Comparison of ENCODE assay signal across 12 cellular contexts in the genomic region with DNA sequence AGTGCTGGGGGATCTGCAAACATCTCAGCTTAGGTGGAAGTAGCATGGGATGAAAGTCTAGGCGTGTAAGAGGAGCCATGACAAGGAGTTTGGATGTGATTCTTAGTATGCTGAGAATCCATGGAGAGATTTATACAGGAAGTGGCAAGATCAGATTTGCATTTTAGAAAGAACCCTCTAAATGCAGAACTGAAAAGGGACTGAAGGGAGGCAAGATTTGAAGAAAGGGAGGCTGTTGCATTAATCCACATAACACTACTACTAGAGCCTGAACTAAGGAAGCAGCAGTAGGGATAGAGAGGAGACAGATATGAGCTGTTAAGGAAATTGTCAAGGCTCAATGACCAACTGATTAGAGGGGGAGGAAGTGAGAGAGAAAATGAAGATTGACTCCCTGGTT. TPM values are rescaled to one million over a fixed set of nuclear protein-coding genes. Genes with fewer than 3 reads are reported as not detected.
DNase-seq lines count a peak whose midpoint lies in the region; ATAC-seq lines count a peak whose summit lies in the region.
"Had no signal": no experiment of that assay in that cellular context is flagged by ENCODE, and none has a peak within 500 bp of the region (broad histone marks: within the 10 kb centered on the region; RNA-seq: fewer than 3 reads in every experiment).

No MANE protein-coding gene starts in this region.

- no peaks in the 10 kb centered on the region for H3K9me3 Mint-ChIP-seq in activated CD4-positive, alpha-beta T cell treated with anti-CD3 and anti-CD28 coated beads, Interleukin-2, amount 10 ng/mL, durations not matched to agents 24 days and 14 days
- H3K9me3 Mint-ChIP-seq in naive B cell, result no peaks in the 10 kb centered on the region

- no peak overlapping the region for H3K4me3 Mint-ChIP-seq in activated CD4-positive, alpha-beta T cell treated with anti-CD3 and anti-CD28 coated beads, Interleukin-2, amount 10 ng/mL, durations not matched to agents 24 days and 14 days
- peak overlapping the region in 7 of 8 donors; percentile 66 to 85 (median 75) for H3K4me3 Mint-ChIP-seq in naive B cell

- ATAC-seq in GM21528 (IDR thresholded peaks at IDR 0.05; ENCODE audit: low FRiP score, unreplicated experiment) (peak; percentile 69), HG03558 (IDR thresholded peaks at IDR 0.05; ENCODE audit: extremely low read depth, unreplicated experiment) (peak; percentile 66), naive B cell (ENCODE audit: low read depth in 2 of 2) (peak; percentile 80 to 88)
- ATAC-seq: K562 had no signal

- peaks cover 41% of the 10 kb centered on the region for H3K4me1 Mint-ChIP-seq in activated CD4-positive, alpha-beta T cell treated with anti-CD3 and anti-CD28 coated beads, Interleukin-2, amount 10 ng/mL, durations not matched to agents 24 days and 14 days
- peaks cover 0 to 11% (median 10%) of the 10 kb centered on the region in 3 donors for H3K4me1 Mint-ChIP-seq in naive B cell

- H3K27ac Mint-ChIP-seq in activated CD4-positive, alpha-beta T cell treated with anti-CD3 and anti-CD28 coated beads, Interleukin-2, amount 10 ng/mL, durations not matched to agents 24 days and 14 days, result peak overlapping the region; percentile 51
- peak overlapping the region in 5 of 6 donors; percentile 49 to 91 (median 79) for H3K27ac Mint-ChIP-seq in naive B cell

- H3K36me3 Mint-ChIP-seq in activated CD4-positive, alpha-beta T cell treated with anti-CD3 and anti-CD28 coated beads, Interleukin-2, amount 10 ng/mL, durations not matched to agents 24 days and 14 days (ENCODE audit: low read depth), result peaks cover 56% of the 10 kb centered on the region
- H3K36me3 Mint-ChIP-seq in naive B cell, result peaks cover 19 to 28% of the 10 kb centered on the region in 2 donors

- intact Hi-C loops in activated CD4-positive, alpha-beta T cell treated with anti-CD3 and anti-CD28 coated beads, Interleukin-2, amount 10 ng/mL, durations not matched to agents 24 days and 14 days (cut with micrococcal nuclease), result no loop called here

- no peaks in the 10 kb centered on the region for H3K27me3 Mint-ChIP-seq in activated CD4-positive, alpha-beta T cell treated with anti-CD3 and anti-CD28 coated beads, Interleukin-2, amount 10 ng/mL, durations not matched to agents 24 days and 14 days
- no peaks in the 10 kb centered on the region for H3K27me3 Mint-ChIP-seq in naive B cell

- DNase-seq in activated CD4-positive, alpha-beta T cell treated with anti-CD3 and anti-CD28 coated beads, Interleukin-2, amount 10 ng/mL, durations not matched to agents 24 days and 14 days, result no peak
- DNase-seq in activated CD4-positive, alpha-beta T cell treated with anti-CD3 and anti-CD28 coated beads for 1 hour, result no peak
- DNase-seq in naive B cell, result peak; percentile 25
- no peak for DNase-seq in pons (ENCODE audit: low spot score)
- DNase-seq in NCI-H1092 treated with DMSO at 0.1 percent for 48 hours (lab: John Stamatoyannopoulos, UW), result no peak
- no peak for DNase-seq in SHP77 treated with DMSO at 0.1 percent for 48 hours (lab: John Stamatoyannopoulos, UW)
- DNase-seq: dorsolateral prefrontal cortex, NCI-H446 treated with DMSO at 0.1 percent for 48 hours, small intestine had no signal

RNA-seq across cellular contexts. Expression of a gene that starts 9.8 kb away (rescaled TPM):
- 2.4 and 3.2 TPM in 2 replicates for total RNA-seq in activated CD4-positive, alpha-beta T cell treated with anti-CD3 and anti-CD28 coated beads, Interleukin-2, amount 10 ng/mL, durations not matched to agents 24 days and 14 days
- polyA plus RNA-seq in naive B cell (ENCODE audit: low read depth in 6 of 6), result 1 to 10 TPM in 1 of 6 donors, under 1 TPM in 5; 0.45 to 1.9 (median 0.66) TPM

RNA-seq across cellular contexts. Expression of a gene that starts 18.7 kb away (rescaled TPM):
- 392 and 394 TPM in 2 replicates for total RNA-seq in activated CD4-positive, alpha-beta T cell treated with anti-CD3 and anti-CD28 coated beads, Interleukin-2, amount 10 ng/mL, durations not matched to agents 24 days and 14 days
- polyA plus RNA-seq in naive B cell (ENCODE audit: low read depth in 6 of 6), result 100 to 1,000 TPM; 161 to 281 (median 243) TPM

RNA-seq across cellular contexts. Expression of a gene that starts 31.4 kb away (rescaled TPM):
- 0.07 TPM in 1 of 2 replicates, not detected in the other for total RNA-seq in activated CD4-positive, alpha-beta T cell treated with anti-CD3 and anti-CD28 coated beads, Interleukin-2, amount 10 ng/mL, durations not matched to agents 24 days and 14 days
- 1 to 10 TPM in 4 of 6 donors, under 1 TPM in 1, not detected in 1; 0.54 to 2.4 (median 1.8) TPM for polyA plus RNA-seq in naive B cell (ENCODE audit: low read depth in 6 of 6)

RNA-seq across cellular contexts. Expression of a gene that starts 53.2 kb away (rescaled TPM):
- total RNA-seq in activated CD4-positive, alpha-beta T cell treated with anti-CD3 and anti-CD28 coated beads, Interleukin-2, amount 10 ng/mL, durations not matched to agents 24 days and 14 days, result 17.2 and 17.6 TPM in 2 replicates
- polyA plus RNA-seq in naive B cell (ENCODE audit: low read depth in 6 of 6), result 10 to 100 TPM in 1 of 6 donors, 1 to 10 TPM in 5; 4.1 to 11.9 (median 6.8) TPM
